1 cellular context compared by ENCODE assay signal in genomic region chr7:116574025-116574822, GRCh38.
TF ChIP-seq lines count a peak whose summit lies in the region.

No MANE protein-coding gene starts in this region.

TF ChIP-seq in IMR-90, 13 proteins besides CTCF, POLR2A, EP300 and RAD21:
- no peak for TF ChIP-seq ELK1 (IDR thresholded peaks at IDR 0.05; ENCODE audit: borderline replicate concordance, low read depth, low read length)
- no peak for TF ChIP-seq NFE2L2 (IDR thresholded peaks at IDR 0.05; ENCODE audit: low read depth, low read length)
- TF ChIP-seq BHLHE40 (IDR thresholded peaks at IDR 0.05; ENCODE audit: low read depth, low read length), result no peak
- TF ChIP-seq RFX5 (IDR thresholded peaks at IDR 0.05; ENCODE audit: low read depth, low read length), result no peak
- no peak for TF ChIP-seq RCOR1 (IDR thresholded peaks at IDR 0.05; ENCODE audit: insufficient replicate concordance, low read length)
TF ChIP-seq in IMR-90: peak in this region for 0.
